ENCODE assay signal across 1 cellular context in the genomic region with DNA sequence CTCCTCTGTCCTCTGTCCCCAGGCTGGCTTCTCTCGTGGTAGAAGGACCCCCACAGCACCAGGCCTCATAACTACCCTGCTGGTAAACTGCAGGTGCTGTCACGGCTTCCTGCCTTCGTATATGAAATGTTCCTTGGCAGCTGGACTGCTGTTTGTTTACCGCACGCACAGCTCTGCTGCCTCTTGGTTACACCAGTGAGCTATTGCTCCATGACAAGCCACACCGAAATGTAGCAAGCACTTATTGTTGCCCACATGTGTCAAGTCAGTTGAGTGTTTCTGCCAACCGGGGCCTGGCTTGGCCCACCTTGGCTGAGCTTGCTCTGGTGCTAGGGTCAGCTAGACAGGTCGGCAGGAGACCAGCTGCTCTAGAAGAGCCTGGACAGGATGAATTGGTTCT.
TF ChIP-seq lines count a peak whose summit lies in the region.

No MANE protein-coding gene starts in this region.

TF ChIP-seq in GM12878, 131 proteins besides CTCF, POLR2A, EP300 and RAD21:
- TF ChIP-seq CHD1 (IDR thresholded peaks at IDR 0.05; ENCODE audit: low read depth, low read length) = no peak
- TF ChIP-seq IKZF2 (IDR thresholded peaks at IDR 0.05) = peak; percentile 30 to 47; a peak in 3 of 4 replicates
- TF ChIP-seq CREM (IDR thresholded peaks at IDR 0.05; ENCODE audit: low read depth) = 0 out of 2 replicates have a peak, but pooled peaks have one; percentile 38
- peak; percentile 75; the same call in 1 of the 2 replicates for TF ChIP-seq PAX5 (IDR thresholded peaks at IDR 0.05; ENCODE audit: borderline replicate concordance, low read depth, low read length)
- TF ChIP-seq, protein P1, sequence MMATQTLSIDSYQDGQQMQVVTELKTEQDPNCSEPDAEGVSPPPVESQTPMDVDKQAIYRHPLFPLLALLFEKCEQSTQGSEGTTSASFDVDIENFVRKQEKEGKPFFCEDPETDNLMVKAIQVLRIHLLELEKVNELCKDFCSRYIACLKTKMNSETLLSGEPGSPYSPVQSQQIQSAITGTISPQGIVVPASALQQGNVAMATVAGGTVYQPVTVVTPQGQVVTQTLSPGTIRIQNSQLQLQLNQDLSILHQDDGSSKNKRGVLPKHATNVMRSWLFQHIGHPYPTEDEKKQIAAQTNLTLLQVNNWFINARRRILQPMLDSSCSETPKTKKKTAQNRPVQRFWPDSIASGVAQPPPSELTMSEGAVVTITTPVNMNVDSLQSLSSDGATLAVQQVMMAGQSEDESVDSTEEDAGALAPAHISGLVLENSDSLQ (IDR thresholded peaks at IDR 0.05) = no peak
- TF ChIP-seq STAT3 (IDR thresholded peaks at IDR 0.05; ENCODE audit: low read depth, low read length) = no peak
- TF ChIP-seq RUNX3 (IDR thresholded peaks at IDR 0.05; ENCODE audit: low read length) = peak; percentile 57; the same call in 1 of the 2 replicates
- peak; percentile 96 for TF ChIP-seq TCF3 (IDR thresholded peaks at IDR 0.05; ENCODE audit: borderline replicate concordance, insufficient read depth, low read depth, low read length)
- TF ChIP-seq, protein P2, sequence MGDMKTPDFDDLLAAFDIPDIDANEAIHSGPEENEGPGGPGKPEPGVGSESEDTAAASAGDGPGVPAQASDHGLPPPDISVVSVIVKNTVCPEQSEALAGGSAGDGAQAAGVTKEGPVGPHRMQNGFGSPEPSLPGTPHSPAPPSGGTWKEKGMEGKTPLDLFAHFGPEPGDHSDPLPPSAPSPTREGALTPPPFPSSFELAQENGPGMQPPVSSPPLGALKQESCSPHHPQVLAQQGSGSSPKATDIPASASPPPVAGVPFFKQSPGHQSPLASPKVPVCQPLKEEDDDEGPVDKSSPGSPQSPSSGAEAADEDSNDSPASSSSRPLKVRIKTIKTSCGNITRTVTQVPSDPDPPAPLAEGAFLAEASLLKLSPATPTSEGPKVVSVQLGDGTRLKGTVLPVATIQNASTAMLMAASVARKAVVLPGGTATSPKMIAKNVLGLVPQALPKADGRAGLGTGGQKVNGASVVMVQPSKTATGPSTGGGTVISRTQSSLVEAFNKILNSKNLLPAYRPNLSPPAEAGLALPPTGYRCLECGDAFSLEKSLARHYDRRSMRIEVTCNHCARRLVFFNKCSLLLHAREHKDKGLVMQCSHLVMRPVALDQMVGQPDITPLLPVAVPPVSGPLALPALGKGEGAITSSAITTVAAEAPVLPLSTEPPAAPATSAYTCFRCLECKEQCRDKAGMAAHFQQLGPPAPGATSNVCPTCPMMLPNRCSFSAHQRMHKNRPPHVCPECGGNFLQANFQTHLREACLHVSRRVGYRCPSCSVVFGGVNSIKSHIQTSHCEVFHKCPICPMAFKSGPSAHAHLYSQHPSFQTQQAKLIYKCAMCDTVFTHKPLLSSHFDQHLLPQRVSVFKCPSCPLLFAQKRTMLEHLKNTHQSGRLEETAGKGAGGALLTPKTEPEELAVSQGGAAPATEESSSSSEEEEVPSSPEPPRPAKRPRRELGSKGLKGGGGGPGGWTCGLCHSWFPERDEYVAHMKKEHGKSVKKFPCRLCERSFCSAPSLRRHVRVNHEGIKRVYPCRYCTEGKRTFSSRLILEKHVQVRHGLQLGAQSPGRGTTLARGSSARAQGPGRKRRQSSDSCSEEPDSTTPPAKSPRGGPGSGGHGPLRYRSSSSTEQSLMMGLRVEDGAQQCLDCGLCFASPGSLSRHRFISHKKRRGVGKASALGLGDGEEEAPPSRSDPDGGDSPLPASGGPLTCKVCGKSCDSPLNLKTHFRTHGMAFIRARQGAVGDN (IDR thresholded peaks at IDR 0.05) = peak; percentile 85
- peak; percentile 92 for TF ChIP-seq TCF12 (IDR thresholded peaks at IDR 0.05; ENCODE audit: low read depth, low read length)
- TF ChIP-seq SMARCA5 (IDR thresholded peaks at IDR 0.05) = 0 out of 2 replicates have a peak, but pooled peaks have one; percentile 54
- TF ChIP-seq BHLHE40 (IDR thresholded peaks at IDR 0.05; ENCODE audit: borderline replicate concordance in 1 of 2, low read depth in 2 of 2, low read length in 1 of 2) = peak in 1 of 2 experiments; percentile 42; a peak in 1 of 4 replicates
- 0 out of 2 replicates have a peak, but pooled peaks have one; percentile 11 for TF ChIP-seq MTA2 (IDR thresholded peaks at IDR 0.05; ENCODE audit: low read depth)
- TF ChIP-seq NFXL1 (IDR thresholded peaks at IDR 0.05; ENCODE audit: borderline replicate concordance) = no peak
- no peak for TF ChIP-seq ZSCAN29 (IDR thresholded peaks at IDR 0.05)
- TF ChIP-seq FOXK2 (IDR thresholded peaks at IDR 0.05) = peak; percentile 25; the same call in 1 of the 2 replicates
- 0 out of 2 replicates have a peak, but pooled peaks have one; percentile 4 for TF ChIP-seq EED (IDR thresholded peaks at IDR 0.05; ENCODE audit: low read depth)
TF ChIP-seq in GM12878: peak in this region for 12.
